In genomic region chr3:53753518-53754183, GRCh38 we compare ENCODE assay signal across 10 cellular contexts.
DNase-seq lines count a peak whose midpoint lies in the region; ATAC-seq and TF ChIP-seq lines count a peak whose summit lies in the region.
"Had no signal": no experiment of that assay in that cellular context is flagged by ENCODE, and none has a peak within 500 bp of the region (broad histone marks: within the 10 kb centered on the region; RNA-seq: fewer than 3 reads in every experiment).

No MANE protein-coding gene starts in this region.

- peaks cover 25% of the 10 kb centered on the region for H3K4me1 Mint-ChIP-seq in activated T-helper 17 cell treated with anti-CD3 and anti-CD28 coated beads, Interleukin-2, amount 50 U/mL, for 72 hours

- intact Hi-C loops in upper lobe of right lung (cut with DNase I) = no loop called here
- intact Hi-C loops in prostate gland (cut with DNase I) = no loop called here

- H3K27ac ChIP-seq in upper lobe of right lung (peak overlapping the region; percentile 47), prostate gland (no peak overlapping the region)

- no peak overlapping the region for H3K4me3 ChIP-seq in upper lobe of right lung
- no peak overlapping the region for H3K4me3 ChIP-seq in prostate gland

- H3K27ac Mint-ChIP-seq in activated T-helper 17 cell treated with anti-CD3 and anti-CD28 coated beads, Interleukin-2, amount 50 U/mL, for 72 hours = peak overlapping the region; percentile 71

- H3K36me3 Mint-ChIP-seq in activated T-helper 17 cell treated with anti-CD3 and anti-CD28 coated beads, Interleukin-2, amount 50 U/mL, for 72 hours (ENCODE audit: low read depth) = no peaks in the 10 kb centered on the region

- peak overlapping the region; percentile 23 for H3K4me3 Mint-ChIP-seq in activated T-helper 17 cell treated with anti-CD3 and anti-CD28 coated beads, Interleukin-2, amount 50 U/mL, for 72 hours

- 82% methylated on average over 9 of the region's 9 CpGs for WGBS in prostate gland

- H3K36me3 ChIP-seq in upper lobe of right lung (no peaks in the 10 kb centered on the region), prostate gland (no peaks in the 10 kb centered on the region)

- no peaks in the 10 kb centered on the region for H3K9me3 Mint-ChIP-seq in activated T-helper 17 cell treated with anti-CD3 and anti-CD28 coated beads, Interleukin-2, amount 50 U/mL, for 72 hours

- H3K4me1 ChIP-seq in upper lobe of right lung (peaks cover 20% of the 10 kb centered on the region), prostate gland (replicated peaks) (no peaks in the 10 kb centered on the region)

- DNase-seq in stimulated activated CD4-positive, alpha-beta T cell treated with anti-CD3 and anti-CD28 coated beads, Interleukin-4, amount 100 ng/mL, for 24 hours = peak; percentile 12
- no peak for DNase-seq in stimulated activated CD4-positive, alpha-beta T cell treated with anti-CD3 and anti-CD28 coated beads, Interleukin-12 subunit alpha, Interleukin-12 subunit beta, amount 100 ng/mL, for 4 hours
- DNase-seq in upper lobe of right lung (no peak), prostate gland (ENCODE audit: low spot score) (no peak), AG20443 (ENCODE audit: low spot score) (no peak), cerebellar cortex (ENCODE audit: low spot score) (no peak)
- DNase-seq: effector memory CD4-positive, alpha-beta T cell; H7 had no signal

- H3K27me3 ChIP-seq in upper lobe of right lung (no peaks in the 10 kb centered on the region), prostate gland (replicated peaks; ENCODE audit: insufficient read depth) (no peaks in the 10 kb centered on the region)

- no peaks in the 10 kb centered on the region for H3K27me3 Mint-ChIP-seq in activated T-helper 17 cell treated with anti-CD3 and anti-CD28 coated beads, Interleukin-2, amount 50 U/mL, for 72 hours

- TF ChIP-seq CTCF in upper lobe of right lung (IDR thresholded peaks at IDR 0.05) = no peak
- no peak for TF ChIP-seq CTCF in prostate gland (IDR thresholded peaks at IDR 0.05)

- no peak for TF ChIP-seq POLR2A in prostate gland (IDR thresholded peaks at IDR 0.05)

- H3K9me3 ChIP-seq in upper lobe of right lung = no peaks in the 10 kb centered on the region
- H3K9me3 ChIP-seq in prostate gland = no peaks in the 10 kb centered on the region

- peak; percentile 49 for ATAC-seq in HG02678 (IDR thresholded peaks at IDR 0.05; ENCODE audit: unreplicated experiment)
- ATAC-seq in activated T-helper 17 cell treated with anti-CD3 and anti-CD28 coated beads, Interleukin-2, amount 50 U/mL, for 72 hours (replicated peaks) = peak; percentile 84
- peak; percentile 60 for ATAC-seq in upper lobe of right lung
